In the genomic region with DNA sequence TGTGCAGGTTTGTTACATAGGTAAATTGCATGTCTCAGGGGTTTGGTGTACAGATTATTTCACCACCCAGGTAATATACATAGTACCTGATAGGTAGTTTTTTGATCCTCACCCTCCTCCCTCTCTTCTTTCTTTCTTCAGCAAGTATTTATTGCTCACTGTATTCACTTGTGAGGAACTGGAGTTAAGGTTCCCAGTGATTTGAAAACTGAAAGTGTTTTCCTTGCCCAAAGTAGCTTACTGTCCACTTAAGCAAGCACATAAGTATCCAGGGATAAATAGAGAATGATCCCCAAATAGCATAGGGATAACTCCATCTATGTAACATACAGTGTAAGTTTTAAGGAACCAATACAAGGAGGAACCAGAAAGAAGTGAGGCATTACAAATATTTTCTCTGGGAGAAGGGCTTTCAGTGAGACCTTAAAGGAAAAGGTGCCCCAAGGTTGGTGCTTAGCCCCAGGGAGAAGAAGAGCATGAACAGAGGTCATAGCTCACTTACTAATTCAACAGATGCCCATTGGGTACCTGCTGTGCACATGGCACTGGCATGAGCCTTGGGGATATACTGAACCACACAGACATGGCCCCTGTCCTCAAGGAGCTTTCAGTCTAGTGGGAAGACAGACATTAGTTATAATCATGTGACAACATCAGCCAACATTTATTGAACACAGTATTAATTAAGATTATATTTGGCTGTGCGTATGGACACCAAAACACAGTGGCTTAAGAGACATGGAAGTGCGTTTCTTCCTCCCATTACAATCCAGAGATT, we compare ENCODE assay signal across 16 cellular contexts. TPM values are rescaled to one million over a fixed set of nuclear protein-coding genes. Genes with fewer than 3 reads are reported as not detected.
A peak's percentile ranks its signal among the peaks of the same experiment; 100 is the strongest.
DNase-seq lines count a peak whose midpoint lies in the region; TF ChIP-seq lines count a peak whose summit lies in the region.
"Had no signal": no experiment of that assay in that cellular context is flagged by ENCODE, and none has a peak within 500 bp of the region (broad histone marks: within the 10 kb centered on the region; RNA-seq: fewer than 3 reads in every experiment).

No MANE protein-coding gene starts in this region.

- WGBS in smooth muscle cell (ENCODE audit: low lambda C conversion rate) = 100% methylated on average over 2 of the region's 2 CpGs

- H3K4me3 ChIP-seq in smooth muscle cell = no peak overlapping the region

- no peak overlapping the region for H3K4me2 ChIP-seq in smooth muscle cell

- no peaks in the 10 kb centered on the region for H3K79me2 ChIP-seq in smooth muscle cell (ENCODE audit: low read depth)

- no peak overlapping the region for H2AFZ ChIP-seq in smooth muscle cell (ENCODE audit: low read depth)

- DNase-seq in HCEC 1CT = peak; percentile 14
- no peak for DNase-seq in caudate nucleus (lab: John Stamatoyannopoulos, UW)
- DNase-seq in smooth muscle cell (lab: John Stamatoyannopoulos, UW; ENCODE audit: unreplicated experiment) = no peak
- DNase-seq in SKM-1 (lab: John Stamatoyannopoulos, UW; ENCODE audit: unreplicated experiment) = no peak
- DNase-seq in NCI-H2196 (lab: John Stamatoyannopoulos, UW; ENCODE audit: unreplicated experiment) = no peak
- no peak for DNase-seq in activated T-cell treated with anti-CD3 and anti-CD28 coated beads, Interleukin-2, amount 50 U/mL, for 24 hours
- DNase-seq in activated CD8-positive, alpha-beta memory T cell treated with anti-CD3 and anti-CD28 coated beads for 24 hours = no peak
- DNase-seq: activated B cell treated with CpG ODN at 0.5 μM for 24 hours; activated T-cell treated with anti-CD3 and anti-CD28 coated beads, Interleukin-2, amount 50 U/mL, for 1 hour; CD8-positive, alpha-beta T cell; NCI-H1436 treated with DMSO at 0.1 percent for 48 hours; stimulated activated CD4-positive, alpha-beta T cell treated with anti-CD3 and anti-CD28 coated beads, Interleukin-12 subunit alpha, Interleukin-12 subunit beta, amount 100 ng/mL, for 4 hours had no signal

- no peaks in the 10 kb centered on the region for H3F3A ChIP-seq in smooth muscle cell (ENCODE audit: low read depth)

- no peaks in the 10 kb centered on the region for H3K36me3 Mint-ChIP-seq in activated T-cell treated with anti-CD3 and anti-CD28 coated beads, Interleukin-2, amount 50 U/mL, for 24 hours (ENCODE audit: low read depth)
- H3K36me3 Mint-ChIP-seq: CD8-positive, alpha-beta T cell had no signal

- no peak overlapping the region for H3K9ac ChIP-seq in smooth muscle cell (ENCODE audit: low read depth)

- TF ChIP-seq CTCF in smooth muscle cell (IDR thresholded peaks at IDR 0.05; ENCODE audit: borderline replicate concordance, insufficient read depth, poor library complexity, severe bottlenecking) = no peak

- H3K4me1 Mint-ChIP-seq in activated T-cell treated with anti-CD3 and anti-CD28 coated beads, Interleukin-2, amount 50 U/mL, for 24 hours (ENCODE audit: low read depth) = peaks cover 18% of the 10 kb centered on the region

- H3K27ac ChIP-seq in caudate nucleus (ENCODE audit: low read depth, low read length) = peak overlapping the region; percentile 28
- H3K27ac ChIP-seq in layer of hippocampus (ENCODE audit: low read depth, low read length) = peak overlapping the region; percentile 38
- peak overlapping the region; percentile 42 for H3K27ac ChIP-seq in smooth muscle cell (ENCODE audit: low read depth)

- H3K27me3 Mint-ChIP-seq in activated T-cell treated with anti-CD3 and anti-CD28 coated beads, Interleukin-2, amount 50 U/mL, for 24 hours = peaks cover 12% of the 10 kb centered on the region
- H3K27me3 Mint-ChIP-seq: activated B cell treated with CpG ODN at 0.5 μM for 24 hours had no signal

- no peaks in the 10 kb centered on the region for H3K4me1 ChIP-seq in smooth muscle cell (ENCODE audit: low read depth)

- H3K4me3 Mint-ChIP-seq in activated T-cell treated with anti-CD3 and anti-CD28 coated beads, Interleukin-2, amount 50 U/mL, for 24 hours = no peak overlapping the region
- H3K4me3 Mint-ChIP-seq: activated B cell treated with CpG ODN at 0.5 μM for 24 hours; CD8-positive, alpha-beta T cell had no signal

- no peaks in the 10 kb centered on the region for H3K9me3 ChIP-seq in smooth muscle cell (replicated peaks; ENCODE audit: low read depth)

- H3K27me3 ChIP-seq in layer of hippocampus (ENCODE audit: control insufficient read depth, insufficient read depth, low read length) = no peaks in the 10 kb centered on the region
- no peaks in the 10 kb centered on the region for H3K27me3 ChIP-seq in smooth muscle cell (ENCODE audit: low read depth)

- peaks cover 2% of the 10 kb centered on the region for H3K9me3 Mint-ChIP-seq in activated T-cell treated with anti-CD3 and anti-CD28 coated beads, Interleukin-2, amount 50 U/mL, for 24 hours
- H3K9me3 Mint-ChIP-seq: CD8-positive, alpha-beta T cell had no signal

- no peaks in the 10 kb centered on the region for H4K20me1 ChIP-seq in smooth muscle cell (ENCODE audit: low read depth)

- H3K36me3 ChIP-seq in smooth muscle cell (ENCODE audit: low read depth) = no peaks in the 10 kb centered on the region

- no peak overlapping the region for H3K27ac Mint-ChIP-seq in activated T-cell treated with anti-CD3 and anti-CD28 coated beads, Interleukin-2, amount 50 U/mL, for 24 hours
- H3K27ac Mint-ChIP-seq: activated B cell treated with CpG ODN at 0.5 μM for 24 hours had no signal

RNA-seq across cellular contexts. Expression of gene MYL4, which starts 17.0 kb away (rescaled TPM):
- 6.5 and 8.3 TPM in 2 replicates for total RNA-seq in smooth muscle cell
- polyA plus RNA-seq in smooth muscle cell = 6.5 and 7.7 TPM in 2 replicates
- total RNA-seq: activated B cell treated with CpG ODN at 0.5 μM for 24 hours; bronchial epithelial cell; CD8-positive, alpha-beta T cell; HT-29; SK-MEL-5 had no signal

RNA-seq across cellular contexts. Expression of gene ITGB3, which starts 27.5 kb away (rescaled TPM):
- total RNA-seq in smooth muscle cell = 5.1 and 7.9 TPM in 2 replicates
- 3.9 and 5.2 TPM in 2 replicates for polyA plus RNA-seq in smooth muscle cell
- total RNA-seq: CD8-positive, alpha-beta T cell; HT-29 had no signal

RNA-seq across cellular contexts. Expression of gene CDC27, which starts 37.0 kb away (rescaled TPM):
- total RNA-seq in smooth muscle cell = 94.2 and 101 TPM in 2 replicates
- 53.1 and 61.5 TPM in 2 replicates for polyA plus RNA-seq in smooth muscle cell
